In the genomic region with DNA sequence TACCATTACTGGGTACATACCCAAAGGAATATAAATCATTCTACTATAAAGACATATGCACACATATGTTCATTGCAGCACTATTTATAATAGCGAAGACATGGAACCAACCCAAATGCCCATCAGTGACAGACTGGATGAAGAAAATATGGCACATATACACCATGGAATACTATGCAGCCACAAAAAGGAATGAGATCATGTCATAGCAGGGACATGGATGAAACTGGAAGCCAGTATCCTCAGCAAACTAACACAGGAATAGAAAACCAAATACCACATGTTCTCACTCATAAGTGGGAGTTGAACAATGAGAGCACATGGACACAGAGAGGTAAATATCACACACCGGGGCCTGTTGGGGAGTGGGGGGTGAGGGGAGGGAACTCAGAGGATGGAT, we compare ENCODE assay signal across 7 cellular contexts. TPM values are rescaled to one million over a fixed set of nuclear protein-coding genes. Genes with fewer than 3 reads are reported as not detected.
DNase-seq lines count a peak whose midpoint lies in the region; ATAC-seq, FAIRE-seq and TF ChIP-seq lines count a peak whose summit lies in the region.
"Not testable (repeated sequence)": the region's sequence is repeated elsewhere in the genome, so short reads cannot be mapped to it uniquely, and the experiment has no call there.
"Had no signal": no experiment of that assay in that cellular context is flagged by ENCODE, and none has a peak within 500 bp of the region (broad histone marks: within the 10 kb centered on the region; RNA-seq: fewer than 3 reads in every experiment).

No MANE protein-coding gene starts in this region.

- peak overlapping the region in 3 of 4 donors; percentile 17 to 23 (median 18) for H3K4me3 Mint-ChIP-seq in IgD-negative memory B cell

- H3K9me3 ChIP-seq in HEK293 (ENCODE audit: control insufficient read depth, insufficient read depth, low read depth, low read length); K562 (replicated peaks; ENCODE audit: control insufficient read depth, insufficient read depth, low read depth, low read length); HepG2 (ENCODE audit: low read length); sigmoid colon: not testable (repeated sequence)

- in situ Hi-C loops in K562 (cut with MboI); HepG2 (cut with HindIII; ENCODE audit: extremely low pct_ligation_motif_present, low pct_unique_long_range_greater_than_20kb): not testable (repeated sequence)

- not testable (repeated sequence) for TF ChIP-seq POLR2A in K562 (conservative IDR thresholded peaks at IDR 0.05); HepG2 (IDR thresholded peaks at IDR 0.05; ENCODE audit: insufficient read depth in 1 of 2, low read depth in 2 of 2, low read length in 2 of 2); sigmoid colon (IDR thresholded peaks at IDR 0.05)

- not testable (repeated sequence) for BruUV-seq in K562 (replicated peaks; lab: Mats Ljungman, UMichigan); HepG2 (replicated peaks; lab: Mats Ljungman, UMichigan)

- not testable (repeated sequence) for H3K79me2 ChIP-seq in K562 (ENCODE audit: control insufficient read depth, insufficient read depth, low read length); HepG2 (ENCODE audit: insufficient read depth, low read length)

- POLR2A ChIA-PET in HEK293 (lab: Yijun Ruan, JAX), result interaction anchor here (0.7 kb wide), 1 partner anchor 45 kb away, joined by 4 read pairs; no protein-coding TSS in a partner anchor
- POLR2A ChIA-PET in K562 (lab: Yijun Ruan, JAX), result interaction anchor here (2.3 kb wide), 1 partner anchor 23 kb away, joined by 6 read pairs; no protein-coding TSS in a partner anchor
- POLR2A ChIA-PET in HepG2 (lab: Yijun Ruan, JAX), result not testable (repeated sequence)

- not testable (repeated sequence) for H3K9ac ChIP-seq in K562 (ENCODE audit: insufficient read depth in 1 of 2, low read depth in 2 of 2, low read length in 2 of 2); HepG2 (ENCODE audit: insufficient read depth, low read depth, low read length)

- H3K27me3 Mint-ChIP-seq in IgD-negative memory B cell, result not testable (repeated sequence)

- H3K27me3 ChIP-seq in K562 (ENCODE audit: control insufficient read depth in 2 of 2, insufficient read depth in 2 of 2, low read length in 2 of 2); HepG2 (ENCODE audit: control insufficient read depth in 1 of 2, insufficient read depth in 2 of 2, low read length in 2 of 2); sigmoid colon: not testable (repeated sequence)

- H3K36me3 ChIP-seq in HEK293 (ENCODE audit: control insufficient read depth in 2 of 2, insufficient read depth in 1 of 2, low read length in 2 of 2); K562 (ENCODE audit: control insufficient read depth, insufficient read depth, low read length); HepG2 (replicated peaks in 1 of 2; ENCODE audit: control insufficient read depth in 1 of 2, insufficient read depth in 2 of 2, low read length in 2 of 2); sigmoid colon: not testable (repeated sequence)

- not testable (repeated sequence) for H3K4me3 ChIP-seq in HEK293 (ENCODE audit: low read depth, low read length); K562; HepG2 (replicated peaks in 1 of 3; ENCODE audit: insufficient read depth in 1 of 3, low read depth in 2 of 3, low read length in 3 of 3); sigmoid colon

- not testable (repeated sequence) for TF ChIP-seq RAD21 in K562 (CRISPR knock-in tag; conservative IDR thresholded peaks at IDR 0.05 in 1 of 2, IDR thresholded peaks at IDR 0.05 in 1 of 2); HepG2 (CRISPR knock-in tag; IDR thresholded peaks at IDR 0.05)

- CTCF ChIA-PET in HEK293 (lab: Yijun Ruan, JAX), result interaction anchor here (0.8 to 1.2 kb wide), 4 partner anchors 102 to 491 kb away, joined by 3 to 4 read pairs (median 4); no protein-coding TSS in a partner anchor
- CTCF ChIA-PET in K562 (lab: Yijun Ruan, JAX; ENCODE audit: low intra/inter-chr PET ratio); HepG2 (lab: Yijun Ruan, JAX; ENCODE audit: low intra/inter-chr PET ratio, low total read pairs): not testable (repeated sequence)

- not testable (repeated sequence) for H3K27ac ChIP-seq in HEK293 (ENCODE audit: extremely low read depth, low read depth, low read length); K562 (ENCODE audit: extremely low read depth, low read depth, low read length); HepG2 (ENCODE audit: extremely low read length, insufficient read depth, low read length); sigmoid colon

- intact Hi-C loops in K562 (cut with micrococcal nuclease); HepG2 (cut with micrococcal nuclease; ENCODE audit: unreplicated experiment); sigmoid colon (cut with DNase I): not testable (repeated sequence)

- H3K4me2 ChIP-seq in K562 (ENCODE audit: insufficient read depth, low read length); HepG2 (ENCODE audit: low read depth, low read length): not testable (repeated sequence)

- H3K9me1 ChIP-seq in K562 (ENCODE audit: control insufficient read depth, insufficient read depth, low read length), result not testable (repeated sequence)

- not testable (repeated sequence) for TF ChIP-seq EP300 in K562 (IDR thresholded peaks at IDR 0.05; ENCODE audit: low read length); HepG2 (IDR thresholded peaks at IDR 0.05; ENCODE audit: low read depth in 2 of 2, low read length in 2 of 2); HepG2 (CRISPR knock-in tag; IDR thresholded peaks at IDR 0.05; ENCODE audit: borderline replicate concordance); sigmoid colon (IDR thresholded peaks at IDR 0.05)

- H3K27ac Mint-ChIP-seq in IgD-negative memory B cell, result peak overlapping the region in 1 of 3 donors; percentile 61

- not testable (repeated sequence) for H2AFZ ChIP-seq in K562 (ENCODE audit: low read depth, low read length); HepG2 (ENCODE audit: low read length)

- WGBS in K562 (ENCODE audit: insufficient coverage, low coverage, missing lambda C conversion rate), result 52% methylated on average over 2 of the region's 2 CpGs
- WGBS in HepG2 (ENCODE audit: low lambda C conversion rate), result 65% methylated on average over 2 of the region's 2 CpGs
- WGBS in sigmoid colon, 2 donors, result 95 to 96% methylated on average over 2 of the region's 2 CpGs

- not testable (repeated sequence) for H3K36me3 Mint-ChIP-seq in IgD-negative memory B cell

- DNase-seq in K562 (ENCODE audit: extremely low read depth in 1 of 4, low spot score in 3 of 4); HepG2 (ENCODE audit: low spot score): not testable (repeated sequence)
- DNase-seq in islet precursor cell (peak; percentile 34), sigmoid colon (peak; percentile 13)

- ATAC-seq in K562, HepG2: not testable (repeated sequence)

- H3K4me1 ChIP-seq in HEK293 (ENCODE audit: control insufficient read depth, insufficient read depth, low read length), result not testable (repeated sequence)
- H3K4me1 ChIP-seq in K562 (replicated peaks in 1 of 2; ENCODE audit: control insufficient read depth in 2 of 2, insufficient read depth in 2 of 2, low read length in 2 of 2) (peaks cover 7 to 11% of the 10 kb centered on the region in 2 experiments; a peak in 3 of 5 replicates), HepG2 (ENCODE audit: insufficient read depth, low read length) (peaks cover 11% of the 10 kb centered on the region), sigmoid colon (peaks cover 0 to 14% (median 11%) of the 10 kb centered on the region in 4 donors)

- not testable (repeated sequence) for H3K9me3 Mint-ChIP-seq in IgD-negative memory B cell

- not testable (repeated sequence) for H4K20me1 ChIP-seq in K562 (replicated peaks; ENCODE audit: control insufficient read depth, insufficient read depth, low read length); HepG2 (ENCODE audit: insufficient read depth, low read length)

- H3K4me1 Mint-ChIP-seq in IgD-negative memory B cell, result peaks cover 10 to 19% (median 10%) of the 10 kb centered on the region in 3 donors

- not testable (repeated sequence) for TF ChIP-seq CTCF in HEK293 (tag by site-specific recombination; IDR thresholded peaks at IDR 0.05); K562 (IDR thresholded peaks at IDR 0.05 in 2 of 3, conservative IDR thresholded peaks at IDR 0.05 in 1 of 3; ENCODE audit: insufficient read depth in 2 of 3, low read depth in 1 of 3, low read length in 3 of 3); HepG2 (CRISPR knock-in tag; IDR thresholded peaks at IDR 0.05); sigmoid colon (IDR thresholded peaks at IDR 0.05)

- not testable (repeated sequence) for FAIRE-seq in K562 (lab: Jason Lieb, UNC); HepG2 (lab: Jason Lieb, UNC)

RNA-seq across cellular contexts. Expression of a gene that starts 39.8 kb away (rescaled TPM):
- polyA plus RNA-seq in IgD-negative memory B cell (37.3 TPM), K562 (2011; rRNA removed) (29.3 and 40.5 TPM in 2 replicates), K562 (2014; fragmentation: Illumina TruSeq; extraction: Trizol) (27.6 and 31.3 TPM in 2 replicates), K562 (2014; fragmentation: Nextera tagmentation; extraction: Ambion mirVana) (10 to 100 TPM in 1 of 2 experiments, 1 to 10 TPM in 1; 9.3 to 11.9 TPM), K562 (2014; rRNA removed) (15.5 and 19.2 TPM in 2 replicates), HepG2 (2011; rRNA removed) (23.7 and 31.0 TPM in 2 replicates), sigmoid colon (10 to 100 TPM; 33.1 to 62.9 (median 39.6) TPM)
- total RNA-seq in K562 (2011; cell fraction: chromatin; rRNA removed; ENCODE audit: low replicate concordance), result 12.0 and 26.6 TPM in 2 replicates
- total RNA-seq in K562 (2011; cell fraction: nucleolus; rRNA removed), result 8.8 and 10.1 TPM in 2 replicates
- total RNA-seq in K562 (2011; cell fraction: nucleoplasm; rRNA removed), result 17.5 and 28.5 TPM in 2 replicates
- total RNA-seq in K562 (2014; rRNA removed) (20.5 and 22.2 TPM in 2 replicates), K562 (2014; rRNA removed; fragmentation: Illumina TruSeq; extraction: Trizol) (38.7 and 44.2 TPM in 2 replicates), K562 (2015; rRNA removed; fragmentation: Illumina TruSeq; extraction: Trizol) (35.6 and 38.0 TPM in 2 replicates), K562 (2021) (29.4 and 30.8 TPM in 2 replicates), HepG2 (2016; rRNA removed; fragmentation: Illumina TruSeq; extraction: Trizol) (22.9 and 45.8 TPM in 2 replicates), sigmoid colon (100 to 1,000 TPM in 2 of 4 donors, 10 to 100 TPM in 2; 72.8 to 120 (median 96.4) TPM)
- polyA plus RNA-seq in K562 (2011; cell fraction: cytosol; rRNA removed), result 9.9 and 17.5 TPM in 2 replicates
- 8.6 and 13.7 TPM in 2 replicates for polyA plus RNA-seq in K562 (2011; cell fraction: nucleus; rRNA removed)
- polyA plus RNA-seq in K562 (2012), result 21.4 and 28.1 TPM in 2 replicates
- polyA minus RNA-seq in K562 (2011; rRNA and poly(A)+ RNA removed), result 67.1 and 72.1 TPM in 2 replicates
- 15.6 and 21.8 TPM in 2 replicates for polyA minus RNA-seq in K562 (2011; cell fraction: cytosol; rRNA and poly(A)+ RNA removed)
- 10.1 and 17.4 TPM in 2 replicates for polyA minus RNA-seq in K562 (2011; cell fraction: nucleus; rRNA and poly(A)+ RNA removed)
- 8.3 and 10.6 TPM in 2 replicates for total RNA-seq in HepG2 (2016; cell fraction: cytosol; rRNA removed; fragmentation: Illumina TruSeq; extraction: Trizol; ENCODE audit: low read depth)
- total RNA-seq in HepG2 (2016; cell fraction: insoluble cytoplasmic fraction; rRNA removed; fragmentation: Illumina TruSeq; extraction: Trizol), result 22.8 and 43.0 TPM in 2 replicates
- total RNA-seq in HepG2 (2016; cell fraction: membrane; rRNA removed; fragmentation: Illumina TruSeq; extraction: Trizol), result 30.7 and 34.7 TPM in 2 replicates
- total RNA-seq in HepG2 (2016; cell fraction: nucleus; rRNA removed; fragmentation: Illumina TruSeq; extraction: Trizol), result 21.1 and 24.0 TPM in 2 replicates
- polyA plus RNA-seq in HepG2 (2011; cell fraction: cytosol; rRNA removed), result 13.2 and 21.5 TPM in 2 replicates
- polyA plus RNA-seq in HepG2 (2011; cell fraction: nucleus; rRNA removed), result 10.2 and 12.4 TPM in 2 replicates
- polyA plus RNA-seq in HepG2 (2012), result 26.8 and 27.3 TPM in 2 replicates
- 3.4 and 3.6 TPM in 2 replicates for polyA plus RNA-seq in HepG2 (2016; cell fraction: cytosol; fragmentation: Illumina TruSeq; extraction: Trizol; ENCODE audit: low read depth)
- 41.0 and 43.8 TPM in 2 replicates for polyA plus RNA-seq in HepG2 (2016; cell fraction: insoluble cytoplasmic fraction; fragmentation: Illumina TruSeq; extraction: Trizol; ENCODE audit: low read depth)
- 18.5 and 20.3 TPM in 2 replicates for polyA plus RNA-seq in HepG2 (2016; cell fraction: membrane; fragmentation: Illumina TruSeq; extraction: Trizol; ENCODE audit: low read depth)
- polyA plus RNA-seq in HepG2 (2016; cell fraction: nucleus; fragmentation: Illumina TruSeq; extraction: Trizol; ENCODE audit: insufficient read depth, low read depth), result 24.4 and 25.6 TPM in 2 replicates
- 21.9 and 29.7 TPM in 2 replicates for polyA minus RNA-seq in HepG2 (2011; rRNA and poly(A)+ RNA removed; ENCODE audit: low replicate concordance)
- 37.8 and 38.8 TPM in 2 replicates for polyA minus RNA-seq in HepG2 (2011; cell fraction: cytosol; rRNA and poly(A)+ RNA removed)
- 37.3 and 39.9 TPM in 2 replicates for polyA minus RNA-seq in HepG2 (2011; cell fraction: nucleus; rRNA and poly(A)+ RNA removed)

RNA-seq across cellular contexts. Expression of a gene that starts 40.8 kb away (rescaled TPM):
- 0.61 TPM for polyA plus RNA-seq in IgD-negative memory B cell
- total RNA-seq in K562 (2011; cell fraction: chromatin; rRNA removed; ENCODE audit: low replicate concordance), result 0.39 TPM in 1 of 2 replicates, not detected in the other
- not detected in 2 replicates for total RNA-seq in K562 (2011; cell fraction: nucleolus; rRNA removed)
- total RNA-seq in K562 (2011; cell fraction: nucleoplasm; rRNA removed), result 0.23 and 0.44 TPM in 2 replicates
- total RNA-seq in K562 (2014; rRNA removed), result 0.18 and 0.69 TPM in 2 replicates
- total RNA-seq in K562 (2014; rRNA removed; fragmentation: Illumina TruSeq; extraction: Trizol), result 0.54 and 0.55 TPM in 2 replicates
- 0.38 and 0.65 TPM in 2 replicates for total RNA-seq in K562 (2015; rRNA removed; fragmentation: Illumina TruSeq; extraction: Trizol)
- total RNA-seq in K562 (2021), result 0.60 and 0.73 TPM in 2 replicates
- polyA plus RNA-seq in K562 (2011; rRNA removed), result 0.55 and 1.4 TPM in 2 replicates
- 0.40 and 0.81 TPM in 2 replicates for polyA plus RNA-seq in K562 (2011; cell fraction: cytosol; rRNA removed)
- 0.24 and 0.33 TPM in 2 replicates for polyA plus RNA-seq in K562 (2011; cell fraction: nucleus; rRNA removed)
- 0.74 and 1.2 TPM in 2 replicates for polyA plus RNA-seq in K562 (2012)
- 0.55 and 0.74 TPM in 2 replicates for polyA plus RNA-seq in K562 (2014; fragmentation: Illumina TruSeq; extraction: Trizol)
- under 1 TPM; 0.38 to 0.55 TPM for polyA plus RNA-seq in K562 (2014; fragmentation: Nextera tagmentation; extraction: Ambion mirVana)
- 0.49 TPM in 2 replicates for polyA plus RNA-seq in K562 (2014; rRNA removed)
- 0.30 and 0.67 TPM in 2 replicates for polyA minus RNA-seq in K562 (2011; rRNA and poly(A)+ RNA removed)
- not detected in 2 replicates for polyA minus RNA-seq in K562 (2011; cell fraction: cytosol; rRNA and poly(A)+ RNA removed)
- polyA minus RNA-seq in K562 (2011; cell fraction: nucleus; rRNA and poly(A)+ RNA removed), result 0.56 TPM in 1 of 2 replicates, not detected in the other
- total RNA-seq in HepG2 (2016; rRNA removed; fragmentation: Illumina TruSeq; extraction: Trizol), result 0.44 and 0.66 TPM in 2 replicates
- 0.62 and 2.1 TPM in 2 replicates for total RNA-seq in HepG2 (2016; cell fraction: cytosol; rRNA removed; fragmentation: Illumina TruSeq; extraction: Trizol; ENCODE audit: low read depth)
- total RNA-seq in HepG2 (2016; cell fraction: insoluble cytoplasmic fraction; rRNA removed; fragmentation: Illumina TruSeq; extraction: Trizol), result 0.13 and 0.37 TPM in 2 replicates
- total RNA-seq in HepG2 (2016; cell fraction: membrane; rRNA removed; fragmentation: Illumina TruSeq; extraction: Trizol), result 1.5 and 2.3 TPM in 2 replicates
- total RNA-seq in HepG2 (2016; cell fraction: nucleus; rRNA removed; fragmentation: Illumina TruSeq; extraction: Trizol), result not detected in 2 replicates
- polyA plus RNA-seq in HepG2 (2011; rRNA removed), result 0.43 and 0.74 TPM in 2 replicates
- polyA plus RNA-seq in HepG2 (2011; cell fraction: cytosol; rRNA removed), result 0.22 and 0.24 TPM in 2 replicates
- 0.06 and 0.10 TPM in 2 replicates for polyA plus RNA-seq in HepG2 (2011; cell fraction: nucleus; rRNA removed)
- polyA plus RNA-seq in HepG2 (2012), result 0.47 and 0.65 TPM in 2 replicates
- polyA plus RNA-seq in HepG2 (2016; cell fraction: cytosol; fragmentation: Illumina TruSeq; extraction: Trizol; ENCODE audit: low read depth), result 1.7 and 2.2 TPM in 2 replicates
- polyA plus RNA-seq in HepG2 (2016; cell fraction: insoluble cytoplasmic fraction; fragmentation: Illumina TruSeq; extraction: Trizol; ENCODE audit: low read depth), result 0.62 and 0.74 TPM in 2 replicates
- polyA plus RNA-seq in HepG2 (2016; cell fraction: membrane; fragmentation: Illumina TruSeq; extraction: Trizol; ENCODE audit: low read depth), result 1.2 and 1.8 TPM in 2 replicates
- polyA plus RNA-seq in HepG2 (2016; cell fraction: nucleus; fragmentation: Illumina TruSeq; extraction: Trizol; ENCODE audit: insufficient read depth, low read depth), result 0.29 and 0.72 TPM in 2 replicates
- polyA minus RNA-seq in HepG2 (2011; rRNA and poly(A)+ RNA removed; ENCODE audit: low replicate concordance), result 0.20 and 0.23 TPM in 2 replicates
- not detected in 2 replicates for polyA minus RNA-seq in HepG2 (2011; cell fraction: cytosol; rRNA and poly(A)+ RNA removed)
- 0.13 TPM in 1 of 2 replicates, not detected in the other for polyA minus RNA-seq in HepG2 (2011; cell fraction: nucleus; rRNA and poly(A)+ RNA removed)
- total RNA-seq in sigmoid colon, result 10 to 100 TPM; 12.4 to 30.5 (median 19.3) TPM
- 10 to 100 TPM in 2 of 3 donors, 1 to 10 TPM in 1; 5.0 to 16.9 (median 10.8) TPM for polyA plus RNA-seq in sigmoid colon
- polyA plus RNA-seq: CD14-positive monocyte had no signal
